1 cellular context compared by ENCODE assay signal in genomic region chr22:44023404-44024287, GRCh38.
TF ChIP-seq lines count a peak whose summit lies in the region.

No MANE protein-coding gene starts in this region.

TF ChIP-seq in H1, 55 proteins besides CTCF, POLR2A, EP300 and RAD21 (continued from another document):
- TF ChIP-seq, protein P1, sequence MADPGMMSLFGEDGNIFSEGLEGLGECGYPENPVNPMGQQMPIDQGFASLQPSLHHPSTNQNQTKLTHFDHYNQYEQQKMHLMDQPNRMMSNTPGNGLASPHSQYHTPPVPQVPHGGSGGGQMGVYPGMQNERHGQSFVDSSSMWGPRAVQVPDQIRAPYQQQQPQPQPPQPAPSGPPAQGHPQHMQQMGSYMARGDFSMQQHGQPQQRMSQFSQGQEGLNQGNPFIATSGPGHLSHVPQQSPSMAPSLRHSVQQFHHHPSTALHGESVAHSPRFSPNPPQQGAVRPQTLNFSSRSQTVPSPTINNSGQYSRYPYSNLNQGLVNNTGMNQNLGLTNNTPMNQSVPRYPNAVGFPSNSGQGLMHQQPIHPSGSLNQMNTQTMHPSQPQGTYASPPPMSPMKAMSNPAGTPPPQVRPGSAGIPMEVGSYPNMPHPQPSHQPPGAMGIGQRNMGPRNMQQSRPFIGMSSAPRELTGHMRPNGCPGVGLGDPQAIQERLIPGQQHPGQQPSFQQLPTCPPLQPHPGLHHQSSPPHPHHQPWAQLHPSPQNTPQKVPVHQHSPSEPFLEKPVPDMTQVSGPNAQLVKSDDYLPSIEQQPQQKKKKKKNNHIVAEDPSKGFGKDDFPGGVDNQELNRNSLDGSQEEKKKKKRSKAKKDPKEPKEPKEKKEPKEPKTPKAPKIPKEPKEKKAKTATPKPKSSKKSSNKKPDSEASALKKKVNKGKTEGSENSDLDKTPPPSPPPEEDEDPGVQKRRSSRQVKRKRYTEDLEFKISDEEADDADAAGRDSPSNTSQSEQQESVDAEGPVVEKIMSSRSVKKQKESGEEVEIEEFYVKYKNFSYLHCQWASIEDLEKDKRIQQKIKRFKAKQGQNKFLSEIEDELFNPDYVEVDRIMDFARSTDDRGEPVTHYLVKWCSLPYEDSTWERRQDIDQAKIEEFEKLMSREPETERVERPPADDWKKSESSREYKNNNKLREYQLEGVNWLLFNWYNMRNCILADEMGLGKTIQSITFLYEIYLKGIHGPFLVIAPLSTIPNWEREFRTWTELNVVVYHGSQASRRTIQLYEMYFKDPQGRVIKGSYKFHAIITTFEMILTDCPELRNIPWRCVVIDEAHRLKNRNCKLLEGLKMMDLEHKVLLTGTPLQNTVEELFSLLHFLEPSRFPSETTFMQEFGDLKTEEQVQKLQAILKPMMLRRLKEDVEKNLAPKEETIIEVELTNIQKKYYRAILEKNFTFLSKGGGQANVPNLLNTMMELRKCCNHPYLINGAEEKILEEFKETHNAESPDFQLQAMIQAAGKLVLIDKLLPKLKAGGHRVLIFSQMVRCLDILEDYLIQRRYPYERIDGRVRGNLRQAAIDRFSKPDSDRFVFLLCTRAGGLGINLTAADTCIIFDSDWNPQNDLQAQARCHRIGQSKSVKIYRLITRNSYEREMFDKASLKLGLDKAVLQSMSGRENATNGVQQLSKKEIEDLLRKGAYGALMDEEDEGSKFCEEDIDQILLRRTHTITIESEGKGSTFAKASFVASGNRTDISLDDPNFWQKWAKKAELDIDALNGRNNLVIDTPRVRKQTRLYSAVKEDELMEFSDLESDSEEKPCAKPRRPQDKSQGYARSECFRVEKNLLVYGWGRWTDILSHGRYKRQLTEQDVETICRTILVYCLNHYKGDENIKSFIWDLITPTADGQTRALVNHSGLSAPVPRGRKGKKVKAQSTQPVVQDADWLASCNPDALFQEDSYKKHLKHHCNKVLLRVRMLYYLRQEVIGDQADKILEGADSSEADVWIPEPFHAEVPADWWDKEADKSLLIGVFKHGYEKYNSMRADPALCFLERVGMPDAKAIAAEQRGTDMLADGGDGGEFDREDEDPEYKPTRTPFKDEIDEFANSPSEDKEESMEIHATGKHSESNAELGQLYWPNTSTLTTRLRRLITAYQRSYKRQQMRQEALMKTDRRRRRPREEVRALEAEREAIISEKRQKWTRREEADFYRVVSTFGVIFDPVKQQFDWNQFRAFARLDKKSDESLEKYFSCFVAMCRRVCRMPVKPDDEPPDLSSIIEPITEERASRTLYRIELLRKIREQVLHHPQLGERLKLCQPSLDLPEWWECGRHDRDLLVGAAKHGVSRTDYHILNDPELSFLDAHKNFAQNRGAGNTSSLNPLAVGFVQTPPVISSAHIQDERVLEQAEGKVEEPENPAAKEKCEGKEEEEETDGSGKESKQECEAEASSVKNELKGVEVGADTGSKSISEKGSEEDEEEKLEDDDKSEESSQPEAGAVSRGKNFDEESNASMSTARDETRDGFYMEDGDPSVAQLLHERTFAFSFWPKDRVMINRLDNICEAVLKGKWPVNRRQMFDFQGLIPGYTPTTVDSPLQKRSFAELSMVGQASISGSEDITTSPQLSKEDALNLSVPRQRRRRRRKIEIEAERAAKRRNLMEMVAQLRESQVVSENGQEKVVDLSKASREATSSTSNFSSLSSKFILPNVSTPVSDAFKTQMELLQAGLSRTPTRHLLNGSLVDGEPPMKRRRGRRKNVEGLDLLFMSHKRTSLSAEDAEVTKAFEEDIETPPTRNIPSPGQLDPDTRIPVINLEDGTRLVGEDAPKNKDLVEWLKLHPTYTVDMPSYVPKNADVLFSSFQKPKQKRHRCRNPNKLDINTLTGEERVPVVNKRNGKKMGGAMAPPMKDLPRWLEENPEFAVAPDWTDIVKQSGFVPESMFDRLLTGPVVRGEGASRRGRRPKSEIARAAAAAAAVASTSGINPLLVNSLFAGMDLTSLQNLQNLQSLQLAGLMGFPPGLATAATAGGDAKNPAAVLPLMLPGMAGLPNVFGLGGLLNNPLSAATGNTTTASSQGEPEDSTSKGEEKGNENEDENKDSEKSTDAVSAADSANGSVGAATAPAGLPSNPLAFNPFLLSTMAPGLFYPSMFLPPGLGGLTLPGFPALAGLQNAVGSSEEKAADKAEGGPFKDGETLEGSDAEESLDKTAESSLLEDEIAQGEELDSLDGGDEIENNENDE (IDR thresholded peaks at IDR 0.05; ENCODE audit: insufficient replicate concordance, low read length): no peak
- TF ChIP-seq RXRA (IDR thresholded peaks at IDR 0.05; ENCODE audit: insufficient read depth, low read depth, low read length): no peak
- TF ChIP-seq PHF8 (conservative IDR thresholded peaks at IDR 0.05; ENCODE audit: low read depth, low read length): peak; percentile 69; the same call in 1 of the 2 replicates
- TF ChIP-seq EZH2 (IDR thresholded peaks at IDR 0.05; ENCODE audit: low read depth, low read length, severe bottlenecking): peak; percentile 9
- no peak for TF ChIP-seq FOSL1 (IDR thresholded peaks at IDR 0.05; ENCODE audit: insufficient read depth, low read depth, low read length)
- TF ChIP-seq KDM1A (IDR thresholded peaks at IDR 0.05; ENCODE audit: borderline replicate concordance, low read length): no peak
TF ChIP-seq in H1: peak in this region for 5.
